8 cellular contexts compared by ENCODE assay signal in genomic region chr5:157571357-157571827, GRCh38. TPM values are rescaled to one million over a fixed set of nuclear protein-coding genes. Genes with fewer than 3 reads are reported as not detected.
DNase-seq lines count a peak whose midpoint lies in the region; ATAC-seq and TF ChIP-seq lines count a peak whose summit lies in the region.

No MANE protein-coding gene starts in this region.

- ATAC-seq in GM19395 (IDR thresholded peaks at IDR 0.05; ENCODE audit: unreplicated experiment) (peak; percentile 89), HG03354 (IDR thresholded peaks at IDR 0.05; ENCODE audit: poor library complexity, severe bottlenecking, unreplicated experiment) (peak; percentile 89)

- peak overlapping the region; percentile 59 for H3K27ac ChIP-seq in skeletal muscle tissue (ENCODE audit: low read depth, low read length)

- CTCF ChIA-PET in Caco-2 (lab: Charles Lee): no interaction called here

- peak overlapping the region in 2 of 3 donors; percentile 36 to 55 for H3K9ac ChIP-seq in skeletal muscle tissue (ENCODE audit: low read depth in 1 of 3, low read length in 3 of 3)

- H3K36me3 ChIP-seq in Caco-2 (ENCODE audit: control insufficient read depth, insufficient read depth, low read length) (no peaks in the 10 kb centered on the region), skeletal muscle tissue (ENCODE audit: control insufficient read depth in 3 of 3, insufficient read depth in 3 of 3, low read length in 3 of 3) (no peaks in the 10 kb centered on the region)

- H3K9me3 ChIP-seq in Caco-2: no peaks in the 10 kb centered on the region
- H3K9me3 ChIP-seq in skeletal muscle tissue (ENCODE audit: control insufficient read depth in 3 of 3, low read length in 3 of 3): no peaks in the 10 kb centered on the region

- H3K27me3 ChIP-seq in Caco-2 (replicated peaks; ENCODE audit: control insufficient read depth, insufficient read depth, low read length) (no peaks in the 10 kb centered on the region), skeletal muscle tissue (ENCODE audit: control insufficient read depth in 3 of 3, insufficient read depth in 3 of 3, low read length in 3 of 3) (no peaks in the 10 kb centered on the region)

- POLR2A ChIA-PET in Caco-2 (lab: Charles Lee): no interaction called here

- DNase-seq in Caco-2: no peak
- peak; percentile 34 for DNase-seq in T-helper 2 cell treated with Interferon-gamma antibody and Interleukin-4, amounts not matched to agents 5 μg/mL and 100 μg/mL, for 36 hours (ENCODE audit: low spot score)
- peak; percentile 46 for DNase-seq in fibroblast of pulmonary artery (ENCODE audit: low read depth)
- DNase-seq in HK-2 (ENCODE audit: unreplicated experiment): no peak
- DNase-seq in NCI-H82 (lab: John Stamatoyannopoulos, UW): no peak

- peak overlapping the region; percentile 4 for H3K27ac Mint-ChIP-seq in Caco-2 (ENCODE audit: unreplicated experiment)
- H3K27ac Mint-ChIP-seq in T-helper 2 cell treated with Interferon-gamma antibody and Interleukin-4, amounts not matched to agents 5 μg/mL and 100 μg/mL, for 36 hours: peak overlapping the region; percentile 79

- no TSS peak for BruUV-seq in Caco-2 (replicated peaks; lab: Mats Ljungman, UMichigan)

- H3K4me1 Mint-ChIP-seq in Caco-2 (ENCODE audit: low read depth, unreplicated experiment): peaks cover 32% of the 10 kb centered on the region
- H3K4me1 Mint-ChIP-seq in T-helper 2 cell treated with Interferon-gamma antibody and Interleukin-4, amounts not matched to agents 5 μg/mL and 100 μg/mL, for 36 hours (ENCODE audit: low read depth): peaks cover 50% of the 10 kb centered on the region

- intact Hi-C loops in Caco-2 (cut with micrococcal nuclease; ENCODE audit: unreplicated experiment): no loop called here

- H3K4me3 ChIP-seq in Caco-2 (ENCODE audit: low read depth, low read length) (no peak overlapping the region), fibroblast of pulmonary artery (replicated peaks; ENCODE audit: low read depth, low read length) (no peak overlapping the region), skeletal muscle tissue (ENCODE audit: low read length in 3 of 3) (peak overlapping the region; percentile 6 to 47 (median 33))

- H3K4me1 ChIP-seq in Caco-2: peaks cover 17% of the 10 kb centered on the region
- peaks cover 42 to 47% (median 47%) of the 10 kb centered on the region in 3 donors for H3K4me1 ChIP-seq in skeletal muscle tissue (ENCODE audit: control insufficient read depth in 3 of 3, insufficient read depth in 3 of 3, low read length in 3 of 3)

- H3K27me3 Mint-ChIP-seq in Caco-2 (ENCODE audit: insufficient read depth, unreplicated experiment): no peaks in the 10 kb centered on the region
- no peaks in the 10 kb centered on the region for H3K27me3 Mint-ChIP-seq in T-helper 2 cell treated with Interferon-gamma antibody and Interleukin-4, amounts not matched to agents 5 μg/mL and 100 μg/mL, for 36 hours (ENCODE audit: low read depth)

- TF ChIP-seq CTCF in Caco-2 (IDR thresholded peaks at IDR 0.05; ENCODE audit: insufficient read depth in 1 of 2, low read depth in 1 of 2, low read length in 1 of 2, severe bottlenecking in 1 of 2, unreplicated experiment in 1 of 2) (no peak), fibroblast of pulmonary artery (IDR thresholded peaks at IDR 0.05; ENCODE audit: low read length, missing control alignments) (no peak)

- H3K4me3 Mint-ChIP-seq in Caco-2 (ENCODE audit: unreplicated experiment): no peak overlapping the region
- peak overlapping the region; percentile 99 for H3K4me3 Mint-ChIP-seq in T-helper 2 cell treated with Interferon-gamma antibody and Interleukin-4, amounts not matched to agents 5 μg/mL and 100 μg/mL, for 36 hours

- H3K36me3 Mint-ChIP-seq in Caco-2 (ENCODE audit: insufficient read depth, unreplicated experiment): peaks cover 31% of the 10 kb centered on the region
- H3K36me3 Mint-ChIP-seq in T-helper 2 cell treated with Interferon-gamma antibody and Interleukin-4, amounts not matched to agents 5 μg/mL and 100 μg/mL, for 36 hours (ENCODE audit: low read depth): peaks cover 82% of the 10 kb centered on the region

- H3K9me3 Mint-ChIP-seq in Caco-2 (ENCODE audit: unreplicated experiment): no peaks in the 10 kb centered on the region
- no peaks in the 10 kb centered on the region for H3K9me3 Mint-ChIP-seq in T-helper 2 cell treated with Interferon-gamma antibody and Interleukin-4, amounts not matched to agents 5 μg/mL and 100 μg/mL, for 36 hours

RNA-seq across cellular contexts. Expression of gene ADAM19, which starts 4.2 kb away (rescaled TPM):
- total RNA-seq in Caco-2 (2022) (62.9 and 69.4 TPM in 2 replicates), skeletal muscle tissue (14.1 TPM)

Comparison
In these comparisons a context has a peak if more than half of its experiments do, and no peak if none do; other contexts are left out.
1. DNase-seq: peak in T-helper 2 cell treated with Interferon-gamma antibody and Interleukin-4, amounts not matched to agents 5 μg/mL and 100 μg/mL, for 36 hours (single experiment) and fibroblast of pulmonary artery (single experiment); none in Caco-2 (0 of 2), HK-2 (single experiment) and NCI-H82 (single experiment).
2. H3K4me3 ChIP-seq: peak in skeletal muscle tissue (3 of 3); none in Caco-2 (single experiment) and fibroblast of pulmonary artery (single experiment).